1 cellular context compared by ENCODE assay signal in genomic region chr14:61553730-61554641, GRCh38.
TF ChIP-seq lines count a peak whose summit lies in the region.

No MANE protein-coding gene starts in this region.

TF ChIP-seq in HepG2, 621 proteins besides CTCF, POLR2A, EP300 and RAD21 (continued from another document and continues in another):
- TF ChIP-seq GMEB1 (CRISPR knock-in tag; IDR thresholded peaks at IDR 0.05; ENCODE audit: borderline replicate concordance) (no peak), ATAD3A (CRISPR knock-in tag; IDR thresholded peaks at IDR 0.05) (no peak), ZNF274 (CRISPR knock-in tag; IDR thresholded peaks at IDR 0.05) (0 out of 2 replicates have a peak, but pooled peaks have one; percentile 35), HHEX (CRISPR knock-in tag; IDR thresholded peaks at IDR 0.05) (no peak), ZNF598 (CRISPR knock-in tag; IDR thresholded peaks at IDR 0.05; ENCODE audit: borderline replicate concordance) (no peak), SP140L (CRISPR knock-in tag; IDR thresholded peaks at IDR 0.05; ENCODE audit: borderline replicate concordance) (0 out of 2 replicates have a peak, but pooled peaks have one; percentile 28), NCOA5 (CRISPR knock-in tag; IDR thresholded peaks at IDR 0.05) (no peak), RARG (CRISPR knock-in tag; IDR thresholded peaks at IDR 0.05; ENCODE audit: low read depth) (no peak), CREBL2 (CRISPR knock-in tag; IDR thresholded peaks at IDR 0.05; ENCODE audit: borderline replicate concordance) (no peak), NAIF1 (CRISPR knock-in tag; IDR thresholded peaks at IDR 0.05; ENCODE audit: borderline replicate concordance) (0 out of 2 replicates have a peak, but pooled peaks have one; percentile 48), POLR2AphosphoS2 (IDR thresholded peaks at IDR 0.05; ENCODE audit: low read depth, low read length) (no peak), MAFK (conservative IDR thresholded peaks at IDR 0.05 in 1 of 2, IDR thresholded peaks at IDR 0.05 in 1 of 2; ENCODE audit: low read length in 2 of 2) (0 out of 4 replicates have a peak, but pooled peaks of 1 of the 2 experiments have one; percentile 8), HNRNPH1 (optimal IDR thresholded peaks at IDR 0.05; ENCODE audit: low read depth, low read length) (no peak), ESRRA (CRISPR knock-in tag; IDR thresholded peaks at IDR 0.05; ENCODE audit: low read depth) (no peak), RARA (CRISPR knock-in tag; IDR thresholded peaks at IDR 0.05) (peak; percentile 98), RERE (CRISPR knock-in tag; IDR thresholded peaks at IDR 0.05; ENCODE audit: low read depth) (peak; percentile 81; the same call in 1 of the 2 replicates), ZNF18 (CRISPR knock-in tag; IDR thresholded peaks at IDR 0.05; ENCODE audit: insufficient replicate concordance) (no peak), ARNT2 (CRISPR knock-in tag; IDR thresholded peaks at IDR 0.05; ENCODE audit: low read depth) (no peak), MIXL1 (CRISPR knock-in tag; IDR thresholded peaks at IDR 0.05) (peak; percentile 97), ZBTB3 (CRISPR knock-in tag; IDR thresholded peaks at IDR 0.05; ENCODE audit: borderline replicate concordance, low read depth) (0 out of 2 replicates have a peak, but pooled peaks have one; percentile 80), ZBTB49 (CRISPR knock-in tag; IDR thresholded peaks at IDR 0.05; ENCODE audit: borderline replicate concordance) (no peak), GABPA (IDR thresholded peaks at IDR 0.05; ENCODE audit: low read depth, low read length) (no peak), GABPA (CRISPR knock-in tag; IDR thresholded peaks at IDR 0.05; ENCODE audit: low read depth) (peak; percentile 51), AKNA (CRISPR knock-in tag; IDR thresholded peaks at IDR 0.05; ENCODE audit: borderline replicate concordance) (no peak), TARDBP (CRISPR knock-in tag; IDR thresholded peaks at IDR 0.05) (peak; percentile 91), THAP11 (CRISPR knock-in tag; IDR thresholded peaks at IDR 0.05) (peak; percentile 59), TCF7L2 (IDR thresholded peaks at IDR 0.05; ENCODE audit: low read depth, low read length) (no peak), ZHX1 (CRISPR knock-in tag; IDR thresholded peaks at IDR 0.05; ENCODE audit: low read depth) (peak; percentile 73; the same call in 1 of the 2 replicates), AGO1 (IDR thresholded peaks at IDR 0.05; ENCODE audit: low read depth, low read length, poor library complexity, severe bottlenecking) (no peak), GLI4 (CRISPR knock-in tag; IDR thresholded peaks at IDR 0.05; ENCODE audit: borderline replicate concordance) (no peak), ZNF780A (CRISPR knock-in tag; IDR thresholded peaks at IDR 0.05) (no peak), THAP7 (CRISPR knock-in tag; IDR thresholded peaks at IDR 0.05) (no peak), SATB2 (CRISPR knock-in tag; IDR thresholded peaks at IDR 0.05) (no peak), FOXC1 (CRISPR knock-in tag; IDR thresholded peaks at IDR 0.05; ENCODE audit: borderline replicate concordance) (no peak), MIER2 (CRISPR knock-in tag; IDR thresholded peaks at IDR 0.05) (peak; percentile 70; the same call in 1 of the 2 replicates), TEAD3 (CRISPR knock-in tag; optimal IDR thresholded peaks at IDR 0.05; ENCODE audit: borderline replicate concordance) (peak; percentile 96), NR2F1 (CRISPR knock-in tag; IDR thresholded peaks at IDR 0.05) (peak; percentile 68 to 85)
